In the genomic region with DNA sequence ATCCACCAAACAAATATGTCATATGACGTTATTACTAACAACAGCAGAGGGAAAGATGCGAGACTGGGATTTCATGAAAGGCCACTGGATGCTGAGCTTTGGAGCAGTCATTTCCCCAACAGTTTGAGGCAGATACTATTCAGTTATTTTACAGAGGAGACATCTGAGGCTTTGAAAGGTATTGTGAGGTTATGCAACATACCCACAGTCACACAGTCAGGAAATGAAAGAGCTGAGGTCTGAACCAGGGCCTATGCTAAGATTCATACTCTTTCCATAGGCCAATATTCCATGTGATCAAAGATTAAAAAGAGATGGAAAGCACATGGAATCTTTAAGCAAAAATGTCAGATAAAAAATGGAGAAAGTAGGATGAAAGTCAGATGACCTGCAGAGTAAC, we compare ENCODE assay signal across 19 cellular contexts.
"Had no signal": no experiment of that assay in that cellular context is flagged by ENCODE, and none has a peak within 500 bp of the region (broad histone marks: within the 10 kb centered on the region; RNA-seq: fewer than 3 reads in every experiment).

No MANE protein-coding gene starts in this region.

- H3K4me1 ChIP-seq: psoas muscle had no signal

- H3K4me3 Mint-ChIP-seq: activated naive CD4-positive, alpha-beta T cell treated with anti-CD3 and anti-CD28 coated beads, Interleukin-2, amount 50 U/mL, for 24 hours; natural killer cell; stimulated activated naive CD8-positive, alpha-beta T cell treated with anti-CD3 and anti-CD28 coated beads, Interleukin-15, Interleukin-2, amounts not matched to agents 100 ng/mL and 50 ng/mL, for 24 hours had no signal

- H3K36me3 Mint-ChIP-seq: activated naive CD4-positive, alpha-beta T cell treated with anti-CD3 and anti-CD28 coated beads, Interleukin-2, amount 50 U/mL, for 24 hours; natural killer cell had no signal

- DNase-seq: activated CD4-positive, alpha-beta T cell treated with anti-CD3 and anti-CD28 coated beads, Interleukin-2, amount 50 U/mL, for 1 hour; activated T-cell treated with anti-CD3 and anti-CD28 coated beads for 4 hours; amniotic stem cell; brain microvascular endothelial cell; dermis blood vessel endothelial cell; esophagus squamous epithelium; heart left ventricle; mucosa of descending colon; natural killer cell; occipital lobe; psoas muscle; sigmoid colon; stimulated activated CD4-positive, alpha-beta T cell treated with anti-CD3 and anti-CD28 coated beads, Interleukin-4, amount 100 ng/mL, for 1 hour; T-helper 2 cell; upper lobe of right lung had no signal

- H3K27me3 Mint-ChIP-seq: stimulated activated naive CD8-positive, alpha-beta T cell treated with anti-CD3 and anti-CD28 coated beads, Interleukin-15, Interleukin-2, amounts not matched to agents 100 ng/mL and 50 ng/mL, for 24 hours had no signal

- H3K27ac ChIP-seq: brain microvascular endothelial cell, heart left ventricle, psoas muscle, sigmoid colon, upper lobe of right lung had no signal

- FAIRE-seq: frontal cortex, islet of Langerhans had no signal

- H3K9me3 ChIP-seq: esophagus squamous epithelium, heart left ventricle, mucosa of descending colon, psoas muscle, sigmoid colon, upper lobe of right lung had no signal

- H3K27me3 ChIP-seq: brain microvascular endothelial cell, esophagus squamous epithelium, heart left ventricle, sigmoid colon, upper lobe of right lung had no signal

- H3K9me3 Mint-ChIP-seq: stimulated activated naive CD8-positive, alpha-beta T cell treated with anti-CD3 and anti-CD28 coated beads, Interleukin-15, Interleukin-2, amounts not matched to agents 100 ng/mL and 50 ng/mL, for 24 hours had no signal

- H3K36me3 ChIP-seq: brain microvascular endothelial cell, sigmoid colon, upper lobe of right lung had no signal

- H3K4me1 Mint-ChIP-seq: activated naive CD4-positive, alpha-beta T cell treated with anti-CD3 and anti-CD28 coated beads, Interleukin-2, amount 50 U/mL, for 24 hours; natural killer cell had no signal

- H3K4me3 ChIP-seq: esophagus squamous epithelium, heart left ventricle, mucosa of descending colon, psoas muscle, sigmoid colon, upper lobe of right lung had no signal

- H3K27ac Mint-ChIP-seq: activated naive CD4-positive, alpha-beta T cell treated with anti-CD3 and anti-CD28 coated beads, Interleukin-2, amount 50 U/mL, for 24 hours; natural killer cell; stimulated activated naive CD8-positive, alpha-beta T cell treated with anti-CD3 and anti-CD28 coated beads, Interleukin-15, Interleukin-2, amounts not matched to agents 100 ng/mL and 50 ng/mL, for 24 hours had no signal
